Comparison of ENCODE assay signal across 11 cellular contexts in the genomic region with DNA sequence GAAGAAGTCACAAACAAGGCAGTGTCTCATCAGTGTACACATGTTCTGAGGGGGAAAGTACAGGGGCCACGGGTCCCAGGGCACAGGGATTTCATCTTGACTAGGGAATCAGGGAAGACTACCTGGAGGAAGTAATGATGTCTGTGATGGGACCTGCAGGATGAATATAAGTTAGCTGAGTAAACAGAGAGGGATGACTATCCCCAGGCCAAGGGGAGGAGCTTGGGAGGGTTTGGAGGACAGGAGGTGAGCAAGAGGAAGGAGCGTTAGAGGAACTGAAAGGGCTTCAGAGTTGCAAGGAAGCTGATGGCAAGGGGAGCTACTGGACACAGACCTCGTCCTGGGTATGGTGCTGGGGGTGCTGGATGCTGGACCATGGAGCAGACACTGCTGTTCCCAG. TPM values are rescaled to one million over a fixed set of nuclear protein-coding genes. Genes with fewer than 3 reads are reported as not detected.
DNase-seq lines count a peak whose midpoint lies in the region; ATAC-seq lines count a peak whose summit lies in the region.
"Had no signal": no experiment of that assay in that cellular context is flagged by ENCODE, and none has a peak within 500 bp of the region (broad histone marks: within the 10 kb centered on the region; RNA-seq: fewer than 3 reads in every experiment).

No MANE protein-coding gene starts in this region.

- H3K36me3 Mint-ChIP-seq in CD8-positive, alpha-beta memory T cell, result peaks cover 19 to 87% (median 22%) of the 10 kb centered on the region in 3 donors

- no peak overlapping the region for H3K4me3 ChIP-seq in CD8-positive, alpha-beta memory T cell (ENCODE audit: low read length)
- H3K4me3 ChIP-seq in SJSA1, result no peak overlapping the region
- H3K4me3 ChIP-seq: transverse colon had no signal

- H3K27me3 ChIP-seq in CD8-positive, alpha-beta memory T cell (ENCODE audit: insufficient read depth, low read length, poor library complexity, severe bottlenecking), result no peaks in the 10 kb centered on the region
- no peaks in the 10 kb centered on the region for H3K27me3 ChIP-seq in SJSA1 (replicated peaks)
- H3K27me3 ChIP-seq: transverse colon had no signal

- no peak overlapping the region for H3K27ac ChIP-seq in CD8-positive, alpha-beta memory T cell (ENCODE audit: low read depth, low read length)
- H3K27ac ChIP-seq in SJSA1, result peak overlapping the region; percentile 97

- H3K36me3 ChIP-seq in CD8-positive, alpha-beta memory T cell (ENCODE audit: insufficient read depth, low read length), result peaks cover 6% of the 10 kb centered on the region
- peaks cover 90% of the 10 kb centered on the region for H3K36me3 ChIP-seq in SJSA1

- peak overlapping the region in 1 of 7 donors; percentile 52 for H3K4me3 Mint-ChIP-seq in CD8-positive, alpha-beta memory T cell

- H3K4me1 Mint-ChIP-seq in CD8-positive, alpha-beta memory T cell, result peaks cover 53 to 67% (median 55%) of the 10 kb centered on the region in 3 donors

- H3K27me3 Mint-ChIP-seq in CD8-positive, alpha-beta memory T cell, result peaks cover 0 to 1% of the 10 kb centered on the region in 2 donors

- ATAC-seq in HG02870 (IDR thresholded peaks at IDR 0.05; ENCODE audit: unreplicated experiment), result peak; percentile 36

- peak overlapping the region in 5 of 8 donors; percentile 6 to 93 (median 74) for H3K27ac Mint-ChIP-seq in CD8-positive, alpha-beta memory T cell

- no peaks in the 10 kb centered on the region for H3K9me3 ChIP-seq in CD8-positive, alpha-beta memory T cell (ENCODE audit: low read length)
- no peaks in the 10 kb centered on the region for H3K9me3 ChIP-seq in SJSA1 (replicated peaks)
- H3K9me3 ChIP-seq: transverse colon had no signal

- CTCF ChIA-PET in CD8-positive, alpha-beta memory T cell (lab: Charles Lee), result interaction anchor here (1.0 to 1.7 kb wide), 3 partner anchors 15 to 78 kb away, joined by 3 to 6 read pairs (median 4); no protein-coding TSS in a partner anchor

- no peak for DNase-seq in CD8-positive, alpha-beta memory T cell
- peak; percentile 37 to 61 for DNase-seq in SJSA1 (ENCODE audit: low read depth in 1 of 2, low spot score in 2 of 2)
- peak; percentile 64 for DNase-seq in iris pigment epithelial cell (ENCODE audit: low read depth)
- DNase-seq in DMS79 (lab: John Stamatoyannopoulos, UW), result no peak
- no peak for DNase-seq in cerebellar cortex (ENCODE audit: low spot score)
- DNase-seq in NAMALWA (ENCODE audit: low spot score), result no peak
- no peak for DNase-seq in NCI-H146 treated with DMSO at 0.1 percent for 48 hours (lab: John Stamatoyannopoulos, UW; ENCODE audit: unreplicated experiment)
- DNase-seq: activated CD4-positive, alpha-beta T cell treated with anti-CD3 and anti-CD28 coated beads for 4 hours; NCI-H748 treated with DMSO at 0.1 percent for 48 hours; transverse colon had no signal

- no peaks in the 10 kb centered on the region for H3K9me3 Mint-ChIP-seq in CD8-positive, alpha-beta memory T cell

- POLR2A ChIA-PET in CD8-positive, alpha-beta memory T cell (lab: Charles Lee), result no interaction called here

- peaks cover 43% of the 10 kb centered on the region for H3K4me1 ChIP-seq in CD8-positive, alpha-beta memory T cell (ENCODE audit: insufficient read depth, low read length)
- H3K4me1 ChIP-seq in SJSA1 (replicated peaks), result peaks cover 68% of the 10 kb centered on the region

RNA-seq across cellular contexts. Expression of gene TRAF6, which starts 56.4 kb away (rescaled TPM):
- 10 to 100 TPM; 14.4 to 16.6 TPM for total RNA-seq in CD8-positive, alpha-beta memory T cell
- polyA plus RNA-seq in CD8-positive, alpha-beta memory T cell, result 12.7 TPM
- 7.7 and 9.2 TPM in 2 replicates for total RNA-seq in SJSA1 (2014; rRNA removed; shearing (Covaris generic))

Comparison
In these comparisons a context has a peak if more than half of its experiments do, and no peak if none do; other contexts are left out.
1. DNase-seq: peak in SJSA1 (2 of 2) and iris pigment epithelial cell (single experiment); none in CD8-positive, alpha-beta memory T cell (0 of 5), DMS79 (single experiment), cerebellar cortex (single experiment), NAMALWA (single experiment) and NCI-H146 treated with DMSO at 0.1 percent for 48 hours (single experiment).